ENCODE assay signal across 16 cellular contexts in genomic region chr6:44120692-44121443, GRCh38. TPM values are rescaled to one million over a fixed set of nuclear protein-coding genes. Genes with fewer than 3 reads are reported as not detected.
DNase-seq lines count a peak whose midpoint lies in the region; ATAC-seq and TF ChIP-seq lines count a peak whose summit lies in the region.
"Had no signal": no experiment of that assay in that cellular context is flagged by ENCODE, and none has a peak within 500 bp of the region (broad histone marks: within the 10 kb centered on the region; RNA-seq: fewer than 3 reads in every experiment).

No MANE protein-coding gene starts in this region.

- TF ChIP-seq CTCF in CD4-positive, alpha-beta T cell (IDR thresholded peaks at IDR 0.05), result no peak
- no peak for TF ChIP-seq CTCF in HFFc6 (IDR thresholded peaks at IDR 0.05)
- no peak for TF ChIP-seq CTCF in right atrium auricular region (IDR thresholded peaks at IDR 0.05)
- no peak for TF ChIP-seq CTCF in progenitor cell of endocrine pancreas (IDR thresholded peaks at IDR 0.05; ENCODE audit: unreplicated experiment)

- no peaks in the 10 kb centered on the region for H3K9me3 ChIP-seq in CD4-positive, alpha-beta T cell (ENCODE audit: control insufficient read depth, low read length)
- H3K9me3 ChIP-seq in right atrium auricular region, result no peaks in the 10 kb centered on the region
- H3K9me3 ChIP-seq: esophagus muscularis mucosa had no signal

- CTCF ChIA-PET in CD4-positive, alpha-beta T cell (lab: Charles Lee), result no interaction called here

- intact Hi-C loops in CD4-positive, alpha-beta T cell (cut with DNase I, micrococcal nuclease), result no loop called here

- H3K9me3 Mint-ChIP-seq in CD4-positive, alpha-beta T cell, result no peaks in the 10 kb centered on the region
- no peaks in the 10 kb centered on the region for H3K9me3 Mint-ChIP-seq in HFFc6
- no peaks in the 10 kb centered on the region for H3K9me3 Mint-ChIP-seq in progenitor cell of endocrine pancreas (ENCODE audit: low read depth)

- peaks cover 86% of the 10 kb centered on the region for H3K4me1 Mint-ChIP-seq in CD4-positive, alpha-beta T cell (ENCODE audit: low read depth)
- H3K4me1 Mint-ChIP-seq in HFFc6 (ENCODE audit: low read depth) (peaks cover 87% of the 10 kb centered on the region), progenitor cell of endocrine pancreas (ENCODE audit: low read depth) (peaks cover 56% of the 10 kb centered on the region)

- POLR2A ChIA-PET in CD4-positive, alpha-beta T cell (lab: Charles Lee), result no interaction called here

- H3K27ac ChIP-seq in CD4-positive, alpha-beta T cell (ENCODE audit: low read depth, low read length), result no peak overlapping the region
- H3K27ac ChIP-seq in right atrium auricular region, result peak overlapping the region; percentile 35 to 51

- H3K36me3 ChIP-seq in right atrium auricular region, result no peaks in the 10 kb centered on the region

- peaks cover 0 to 91% of the 10 kb centered on the region in 2 donors for H3K4me1 ChIP-seq in right atrium auricular region

- H3K4me3 ChIP-seq in right atrium auricular region, result no peak overlapping the region
- H3K4me3 ChIP-seq: esophagus muscularis mucosa had no signal

- H3K27ac Mint-ChIP-seq in CD4-positive, alpha-beta T cell, result peak overlapping the region; percentile 1
- H3K27ac Mint-ChIP-seq in HFFc6 (peak overlapping the region; percentile 62; the same call in 1 of the 2 replicates), progenitor cell of endocrine pancreas (peak overlapping the region; percentile 84)

- ATAC-seq in CD4-positive, alpha-beta T cell (ENCODE audit: poor library complexity), result no peak
- no peak for ATAC-seq in GM21717 (IDR thresholded peaks at IDR 0.05; ENCODE audit: unreplicated experiment)
- ATAC-seq: HCT116 had no signal

- no peak for DNase-seq in CD4-positive, alpha-beta T cell
- DNase-seq in HFFc6 (no peak), right atrium auricular region (ENCODE audit: low spot score) (no peak), progenitor cell of endocrine pancreas (ENCODE audit: low spot score, unreplicated experiment) (no peak), DMS153 (lab: John Stamatoyannopoulos, UW) (no peak)
- DNase-seq in stimulated activated naive CD4-positive, alpha-beta T cell treated with Interleukin-2 at 50 U/mL for 16 hours (lab: John Stamatoyannopoulos, UW), result no peak
- DNase-seq: activated CD4-positive, alpha-beta T cell treated with anti-CD3 and anti-CD28 coated beads for 1 hour; GDM1; NCI-H2171; OCI-M1; T1000 had no signal

- H3K4me3 Mint-ChIP-seq in CD4-positive, alpha-beta T cell, result no peak overlapping the region
- H3K4me3 Mint-ChIP-seq in HFFc6 (no peak overlapping the region), progenitor cell of endocrine pancreas (ENCODE audit: low read depth) (no peak overlapping the region)

- no peaks in the 10 kb centered on the region for H3K27me3 ChIP-seq in CD4-positive, alpha-beta T cell (ENCODE audit: control insufficient read depth, insufficient read depth, low read length)
- H3K27me3 ChIP-seq in right atrium auricular region, result no peaks in the 10 kb centered on the region
- H3K27me3 ChIP-seq: esophagus muscularis mucosa had no signal

- H3K27me3 Mint-ChIP-seq in CD4-positive, alpha-beta T cell, result no peaks in the 10 kb centered on the region
- H3K27me3 Mint-ChIP-seq in HFFc6 (ENCODE audit: insufficient read depth) (no peaks in the 10 kb centered on the region; the same call in 1 of the 2 replicates), progenitor cell of endocrine pancreas (no peaks in the 10 kb centered on the region)

- H3K36me3 Mint-ChIP-seq in CD4-positive, alpha-beta T cell (ENCODE audit: low read depth), result peaks cover 12% of the 10 kb centered on the region
- H3K36me3 Mint-ChIP-seq in HFFc6 (ENCODE audit: low read depth) (peaks cover 13% of the 10 kb centered on the region), progenitor cell of endocrine pancreas (ENCODE audit: insufficient read depth) (peaks cover 5% of the 10 kb centered on the region)

RNA-seq across cellular contexts. Expression of gene MRPL14, which starts 6.4 kb away (rescaled TPM):
- 10 to 100 TPM; 10.4 to 11.5 TPM for total RNA-seq in CD4-positive, alpha-beta T cell
- total RNA-seq in HFFc6 (2021; fragmentation: NEBNext Ultra II Directional; extraction: Animal tissue kit (Norgen Biotek cat#: 25700)), result 10 to 100 TPM; 50.9 to 64.2 (median 56.0) TPM
- total RNA-seq in right atrium auricular region (10 to 100 TPM; 44.1 to 45.9 TPM), progenitor cell of endocrine pancreas (49.9 and 51.1 TPM in 2 replicates)

RNA-seq across cellular contexts. Expression of gene TMEM63B, which starts 6.5 kb away (rescaled TPM):
- 10 to 100 TPM; 11.4 to 12.8 TPM for total RNA-seq in CD4-positive, alpha-beta T cell
- total RNA-seq in HFFc6 (2021; fragmentation: NEBNext Ultra II Directional; extraction: Animal tissue kit (Norgen Biotek cat#: 25700)), result 10 to 100 TPM; 38.3 to 55.1 (median 44.7) TPM
- 10 to 100 TPM; 29.2 to 37.1 TPM for total RNA-seq in right atrium auricular region
- 69.1 and 72.3 TPM in 2 replicates for total RNA-seq in progenitor cell of endocrine pancreas

RNA-seq across cellular contexts. Expression of gene CAPN11, which starts 37.8 kb away (rescaled TPM):
- total RNA-seq in CD4-positive, alpha-beta T cell, result 1 to 10 TPM; 1.3 to 1.5 TPM
- total RNA-seq in HFFc6 (2021; fragmentation: NEBNext Ultra II Directional; extraction: Animal tissue kit (Norgen Biotek cat#: 25700)), result not detected
- total RNA-seq in right atrium auricular region (under 1 TPM; 0.16 to 0.44 TPM), progenitor cell of endocrine pancreas (not detected in 2 replicates)
- total RNA-seq: bronchial epithelial cell, SK-MEL-5 had no signal

Comparison
In these comparisons a context has a peak if more than half of its experiments do, and no peak if none do; other contexts are left out.
1. H3K27ac Mint-ChIP-seq: peak in every context shown above with its lines; median percentile 84 in progenitor cell of endocrine pancreas; 62 in HFFc6; 1 in CD4-positive, alpha-beta T cell.